17 cellular contexts compared by ENCODE assay signal in genomic region chr6:84667252-84668213, GRCh38.
"Had no signal": no experiment of that assay in that cellular context is flagged by ENCODE, and none has a peak within 500 bp of the region (broad histone marks: within the 10 kb centered on the region; RNA-seq: fewer than 3 reads in every experiment).

No MANE protein-coding gene starts in this region.

- DNase-seq: activated B cell treated with CpG ODN at 0.5 μM for 24 hours; activated CD4-positive, alpha-beta memory T cell treated with anti-CD3 and anti-CD28 coated beads for 36 hours; activated CD4-positive, alpha-beta T cell treated with anti-CD3 and anti-CD28 coated beads for 4 hours; activated T-cell treated with anti-CD3 and anti-CD28 coated beads for 4 hours; amniotic stem cell; dorsolateral prefrontal cortex; gastrocnemius medialis; heart right ventricle; kidney glomerular epithelial cell; left ventricle myocardium superior; naive B cell; psoas muscle; sigmoid colon; stimulated activated CD4-positive, alpha-beta T cell treated with anti-CD3 and anti-CD28 coated beads, Interleukin-4, amount 100 ng/mL, for 4 hours; T-helper 2 cell; thyroid gland had no signal

- H3K27ac ChIP-seq: dorsolateral prefrontal cortex, gastrocnemius medialis, heart right ventricle, psoas muscle, sigmoid colon, thyroid gland had no signal

- H3K27me3 ChIP-seq: gastrocnemius medialis, heart right ventricle, sigmoid colon, thyroid gland had no signal

- H3K9me3 ChIP-seq: gastrocnemius medialis, heart right ventricle, psoas muscle, sigmoid colon, thyroid gland had no signal

- H3K4me1 ChIP-seq: gastrocnemius medialis, heart right ventricle, psoas muscle, sigmoid colon, thyroid gland had no signal

- H3K4me3 ChIP-seq: dorsolateral prefrontal cortex, gastrocnemius medialis, heart right ventricle, psoas muscle, sigmoid colon, thyroid gland had no signal

- H3K36me3 ChIP-seq: gastrocnemius medialis, heart right ventricle, sigmoid colon, thyroid gland had no signal

- ATAC-seq: gastrocnemius medialis; heart right ventricle; left ventricle myocardium superior; psoas muscle; stimulated activated memory B cell treated with anti-CD40 and anti-IgM and Interleukin-4, amounts not matched to agents 10 μg/mL and 1 μg/mL and 100 μg/mL, for 72 hours had no signal
